31 cellular contexts compared by ENCODE assay signal in genomic region chr12:95978774-95979173, GRCh38. TPM values are rescaled to one million over a fixed set of nuclear protein-coding genes. Genes with fewer than 3 reads are reported as not detected.
"Had no signal": no experiment of that assay in that cellular context is flagged by ENCODE, and none has a peak within 500 bp of the region (broad histone marks: within the 10 kb centered on the region; RNA-seq: fewer than 3 reads in every experiment).

No MANE protein-coding gene starts in this region.

- H3K4me2 ChIP-seq: neural progenitor cell, smooth muscle cell had no signal

- H2AFZ ChIP-seq: neural progenitor cell, parathyroid adenoma had no signal

- H3K27ac ChIP-seq: neural progenitor cell, ovary, parathyroid adenoma, psoas muscle, skin epidermis, spleen, suprapubic skin, testis, tibial artery, transverse colon, upper lobe of right lung, uterus had no signal

- H3K79me2 ChIP-seq: parathyroid adenoma had no signal

- ATAC-seq: natural killer cell; psoas muscle; right cardiac atrium; sciatic nerve; stimulated activated memory B cell treated with anti-CD40 and anti-IgM and Interleukin-4, amounts not matched to agents 10 μg/mL and 1 μg/mL and 100 μg/mL, for 72 hours; stimulated activated naive CD8-positive, alpha-beta T cell treated with anti-CD3 and anti-CD28 coated beads, Interleukin-15, amount 100 ng/mL, for 72 hours; stimulated activated naive CD8-positive, alpha-beta T cell treated with anti-CD3 and anti-CD28 coated beads, Interleukin-15, Interleukin-2, amounts not matched to agents 100 U/mL and 50 U/mL, for 24 hours; upper lobe of right lung had no signal

- H3K27me3 ChIP-seq: neural progenitor cell, ovary, spleen, suprapubic skin, testis, tibial artery, transverse colon, upper lobe of right lung, uterus had no signal

- H3K36me3 ChIP-seq: neural progenitor cell, ovary, suprapubic skin, tibial artery, transverse colon, upper lobe of right lung, uterus had no signal

- H3K9ac ChIP-seq: neural progenitor cell, parathyroid adenoma had no signal

- H3K9me3 ChIP-seq: ovary, psoas muscle, spleen, suprapubic skin, testis, tibial artery, transverse colon, upper lobe of right lung, uterus had no signal

- DNase-seq: natural killer cell; occipital lobe; ovary; posterior cingulate gyrus; psoas muscle; right cardiac atrium; spleen; stimulated activated CD4-positive, alpha-beta T cell treated with anti-CD3 and anti-CD28 coated beads, Interleukin-12 subunit alpha, Interleukin-12 subunit beta, amount 100 ng/mL, for 4 hours; stimulated activated CD4-positive, alpha-beta T cell treated with anti-CD3 and anti-CD28 coated beads, Interleukin-1b, Interleukin-23, amount 100 ng/mL, for 48 hours; stimulated activated CD4-positive, alpha-beta T cell treated with anti-CD3 and anti-CD28 coated beads, Interleukin-4, amount 100 ng/mL, for 1 hour; stimulated activated CD4-positive, alpha-beta T cell treated with anti-CD3 and anti-CD28 coated beads, Interleukin-4, amount 100 ng/mL, for 4 hours; stimulated activated CD8-positive, alpha-beta memory T cell treated with anti-CD3 and anti-CD28 coated beads, Interleukin-4, amount 100 ng/mL, for 48 hours; stimulated activated naive CD4-positive, alpha-beta T cell; stimulated activated naive CD8-positive, alpha-beta T cell treated with anti-CD3 and anti-CD28 coated beads, Interleukin-15, amount 100 ng/mL, for 72 hours; stimulated activated naive CD8-positive, alpha-beta T cell treated with anti-CD3 and anti-CD28 coated beads, Interleukin-15, Interleukin-2, amounts not matched to agents 100 U/mL and 50 U/mL, for 24 hours; substantia nigra; testis; tibial artery; transverse colon; upper lobe of right lung; uterus had no signal

- H3K4me1 ChIP-seq: neural progenitor cell, parathyroid adenoma, psoas muscle, spleen, suprapubic skin, testis, tibial artery, transverse colon, upper lobe of right lung, uterus had no signal

- H3K4me3 ChIP-seq: neural progenitor cell, ovary, psoas muscle, skin epidermis, smooth muscle cell, spleen, suprapubic skin, testis, tibial artery, transverse colon, upper lobe of right lung, uterus had no signal

RNA-seq across cellular contexts. Expression of gene HAL, which starts 17.4 kb away (rescaled TPM):
- total RNA-seq: urinary bladder had no signal
- polyA plus RNA-seq: neural cell, smooth muscle cell had no signal

RNA-seq across cellular contexts. Expression of gene CCDC38, which starts 36.4 kb away (rescaled TPM):
- total RNA-seq: progenitor cell of endocrine pancreas, smooth muscle cell, transverse colon, upper lobe of right lung, urinary bladder had no signal
- polyA plus RNA-seq: neural cell had no signal
